16 cellular contexts compared by ENCODE assay signal in the genomic region with DNA sequence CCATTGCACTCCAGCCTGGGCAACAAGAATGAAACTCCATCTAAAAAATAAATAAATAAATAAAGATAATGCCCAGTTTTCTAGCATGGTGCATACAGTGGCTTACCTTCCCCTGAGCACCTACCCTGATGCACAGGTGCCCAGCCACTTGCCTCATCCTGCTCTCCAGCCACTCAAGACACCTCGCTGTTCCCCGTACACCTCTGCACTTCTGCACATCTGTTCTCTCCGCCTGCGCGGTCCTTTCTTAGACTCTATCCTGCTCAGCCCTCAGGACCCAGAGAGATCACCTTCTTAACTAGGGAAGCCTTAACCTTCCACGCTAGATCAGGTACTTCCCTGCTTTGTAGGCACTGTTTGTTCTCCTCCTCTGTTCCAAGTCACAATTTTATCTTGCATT. TPM values are rescaled to one million over a fixed set of nuclear protein-coding genes. Genes with fewer than 3 reads are reported as not detected.
DNase-seq lines count a peak whose midpoint lies in the region; ATAC-seq and TF ChIP-seq lines count a peak whose summit lies in the region.
"Had no signal": no experiment of that assay in that cellular context is flagged by ENCODE, and none has a peak within 500 bp of the region (broad histone marks: within the 10 kb centered on the region; RNA-seq: fewer than 3 reads in every experiment).

No MANE protein-coding gene starts in this region.

- in situ Hi-C loops in HAP-1 (cut with MboI; ENCODE audit: low sequenced_read_pairs): no loop called here

- peaks cover 17% of the 10 kb centered on the region for H3K4me1 Mint-ChIP-seq in mesothelial cell of epicardium

- DNase-seq in activated effector memory CD4-positive, alpha-beta T cell treated with anti-CD3 and anti-CD28 coated beads, Interleukin-2, amount 50 U/mL, for 16 hours: peak; percentile 46
- no peak for DNase-seq in activated effector memory CD4-positive, alpha-beta T cell treated with Interleukin-2 at 50 U/mL for 16 hours
- DNase-seq in epithelial cell of proximal tubule (ENCODE audit: low read depth) (no peak), mesothelial cell of epicardium (ENCODE audit: low spot score in 2 of 2, unreplicated experiment in 2 of 2) (no peak), HAP-1 (ENCODE audit: low spot score in 2 of 2) (no peak), NCI-H1694 treated with DMSO at 0.1 percent for 48 hours (lab: John Stamatoyannopoulos, UW) (no peak), NCI-H2107 (lab: John Stamatoyannopoulos, UW) (no peak)
- DNase-seq: CD8-positive, alpha-beta T cell; COR-L47; DMS153; DND-41; GF-D8; GOT3; H9 had no signal

- H3K27me3 ChIP-seq in HAP-1 (ENCODE audit: low read depth): no peaks in the 10 kb centered on the region

- peak overlapping the region; percentile 41 for H3K4me3 ChIP-seq in epithelial cell of proximal tubule (ENCODE audit: low read depth, low read length)
- no peak overlapping the region for H3K4me3 ChIP-seq in HAP-1

- no peaks in the 10 kb centered on the region for H3K36me3 ChIP-seq in HAP-1 (replicated peaks)

- no peak overlapping the region for H3K27ac Mint-ChIP-seq in mesothelial cell of epicardium
- H3K27ac Mint-ChIP-seq: CD8-positive, alpha-beta T cell; H9 had no signal

- peaks cover 11% of the 10 kb centered on the region for H3K4me1 ChIP-seq in HAP-1

- TF ChIP-seq CTCF in epithelial cell of proximal tubule (conservative IDR thresholded peaks at IDR 0.05; ENCODE audit: low read depth, low read length) (no peak), mesothelial cell of epicardium (IDR thresholded peaks at IDR 0.05; ENCODE audit: unreplicated experiment) (no peak)

- H3K27me3 Mint-ChIP-seq in mesothelial cell of epicardium (ENCODE audit: low read depth): no peaks in the 10 kb centered on the region

- ATAC-seq in GM21737 (IDR thresholded peaks at IDR 0.05; ENCODE audit: unreplicated experiment): no peak
- ATAC-seq: CD8-positive, alpha-beta T cell had no signal

- peaks cover 3% of the 10 kb centered on the region for H3K9me3 ChIP-seq in HAP-1

- H3K9me3 Mint-ChIP-seq in mesothelial cell of epicardium: peaks cover 9% of the 10 kb centered on the region

- H3K4me3 Mint-ChIP-seq in mesothelial cell of epicardium: peak overlapping the region; percentile 7
- H3K4me3 Mint-ChIP-seq: CD14-positive monocyte; CD8-positive, alpha-beta T cell; H9 had no signal

- H3K36me3 Mint-ChIP-seq in mesothelial cell of epicardium: peaks cover 19% of the 10 kb centered on the region
- H3K36me3 Mint-ChIP-seq: CD8-positive, alpha-beta T cell had no signal

RNA-seq across cellular contexts. Expression of gene EVC, which starts 2.9 kb away (rescaled TPM):
- total RNA-seq in epithelial cell of proximal tubule (9.7 and 13.5 TPM in 2 replicates), mesothelial cell of epicardium (48.4 to 51.4 TPM (median 49.4 TPM) in 3 replicates)

RNA-seq across cellular contexts. Expression of gene EVC2, which starts 5.5 kb away (rescaled TPM):
- 4.8 and 9.3 TPM in 2 replicates for total RNA-seq in epithelial cell of proximal tubule
- 16.9 to 17.4 TPM (median 17.1 TPM) in 3 replicates for total RNA-seq in mesothelial cell of epicardium
